Comparison of ENCODE assay signal across 11 cellular contexts in genomic region chr1:241998950-241999495, GRCh38. TPM values are rescaled to one million over a fixed set of nuclear protein-coding genes. Genes with fewer than 3 reads are reported as not detected.
DNase-seq lines count a peak whose midpoint lies in the region; ATAC-seq, FAIRE-seq and TF ChIP-seq lines count a peak whose summit lies in the region.
"Had no signal": no experiment of that assay in that cellular context is flagged by ENCODE, and none has a peak within 500 bp of the region (broad histone marks: within the 10 kb centered on the region; RNA-seq: fewer than 3 reads in every experiment).

MAP1LC3C (minus strand) TSS chr1:241999098; CDS start chr1:241999008, 90 bp downstream.

- H2AFZ ChIP-seq in GM12878 (ENCODE audit: control insufficient read depth, low read depth, low read length), result peak within 1 kb of the TSS; percentile 91

- no peak within 1 kb of the TSS for H3K27ac ChIP-seq in GM12878 (ENCODE audit: control insufficient read depth, insufficient read depth)
- H3K27ac ChIP-seq in left lung, result peak within 1 kb of the TSS; percentile 23 to 33
- no peak within 1 kb of the TSS for H3K27ac ChIP-seq in suprapubic skin
- H3K27ac ChIP-seq: C4-2B had no signal

- DNase-seq in activated CD4-positive, alpha-beta T cell treated with anti-CD3 and anti-CD28 coated beads, Interleukin-2, amount 10 ng/mL, durations not matched to agents 24 days and 14 days, result no peak
- DNase-seq in activated CD4-positive, alpha-beta T cell treated with anti-CD3 and anti-CD28 coated beads, Interleukin-2, amount 50 U/mL, for 4 hours, result no peak
- DNase-seq in GM12878 (ENCODE audit: low read depth, low spot score), result no peak
- DNase-seq in left lung, result no peak
- DNase-seq in suprapubic skin (ENCODE audit: low spot score in 2 of 2), result no peak
- DNase-seq in AG08396 (ENCODE audit: low spot score), result no peak
- DNase-seq in stimulated activated CD4-positive, alpha-beta T cell treated with anti-CD3 and anti-CD28 coated beads, Interleukin-12 subunit alpha, Interleukin-12 subunit beta, amount 100 ng/mL, for 4 hours, result no peak
- DNase-seq in stimulated activated CD4-positive, alpha-beta T cell treated with anti-CD3 and anti-CD28 coated beads, Interleukin-4, amount 100 ng/mL, for 1 hour, result no peak
- DNase-seq: NCI-H1048 had no signal

- FAIRE-seq in GM12878 (lab: Jason Lieb, UNC), result no peak
- FAIRE-seq: islet of Langerhans had no signal

- RAD21 ChIA-PET in GM12878 (lab: Charles Lee; ENCODE audit: unreplicated experiment), result interaction anchor here (0.8 to 1.5 kb wide), 3 partner anchors 13 to 388 kb away, joined by 3 read pairs; no protein-coding TSS in a partner anchor

- no peaks in the 10 kb centered on the region; the same call in 1 of the 2 replicates for H3K4me1 ChIP-seq in GM12878 (ENCODE audit: control insufficient read depth, insufficient read depth, low read length)
- peaks cover 7 to 8% of the 10 kb centered on the region in 2 donors for H3K4me1 ChIP-seq in left lung
- peaks cover 8% of the 10 kb centered on the region for H3K4me1 ChIP-seq in suprapubic skin

- peak; percentile 13; the same call in 2 of the 3 replicates for ATAC-seq in GM12878
- peak; percentile 24 for ATAC-seq in left lung

- peaks cover 6% of the 10 kb centered on the region for H3K4me1 Mint-ChIP-seq in activated CD4-positive, alpha-beta T cell treated with anti-CD3 and anti-CD28 coated beads, Interleukin-2, amount 10 ng/mL, durations not matched to agents 24 days and 14 days

- CTCF ChIA-PET in GM12878 (lab: Yijun Ruan, JAX), result interaction anchor here (0.7 to 5.5 kb wide), 12 partner anchors 8 to 388 kb away, joined by 3 to 39 read pairs (median 4); partner anchors contain the start of gene EXO1

- 66% methylated on average over 6 of the region's 6 CpGs for WGBS in GM12878 (ENCODE audit: insufficient coverage, insufficient replicate concordance, low lambda C conversion rate, missing lambda C conversion rate)
- WGBS in suprapubic skin, result 51% methylated on average over 6 of the region's 6 CpGs

- POLR2A ChIA-PET in GM12878 (lab: Charles Lee), result no interaction called here

- H3K4me3 ChIP-seq in GM12878 (peak within 1 kb of the TSS; percentile 47; the same call in 1 of the 2 replicates), left lung (peak within 1 kb of the TSS; percentile 9 to 18), suprapubic skin (peak within 1 kb of the TSS; percentile 19)

- H3K36me3 ChIP-seq in GM12878 (ENCODE audit: control insufficient read depth in 2 of 2, insufficient read depth in 2 of 2, low read length in 1 of 2), result no peaks in the 10 kb centered on the region
- H3K36me3 ChIP-seq in left lung, result no peaks in the 10 kb centered on the region
- no peaks in the 10 kb centered on the region for H3K36me3 ChIP-seq in suprapubic skin

- H3K9ac ChIP-seq in GM12878 (ENCODE audit: control insufficient read depth, insufficient read depth, low read length), result no peak within 1 kb of the TSS

- no peaks in the 10 kb centered on the region for H3K79me2 ChIP-seq in GM12878 (ENCODE audit: control insufficient read depth, insufficient read depth, low read length)

- H3K27me3 ChIP-seq in GM12878 (replicated peaks in 1 of 2; ENCODE audit: control insufficient read depth in 2 of 2, insufficient read depth in 2 of 2, low read length in 1 of 2), result no peaks in the 10 kb centered on the region; a peak in 1 of 4 replicates
- no peaks in the 10 kb centered on the region for H3K27me3 ChIP-seq in left lung
- no peaks in the 10 kb centered on the region for H3K27me3 ChIP-seq in suprapubic skin

- in situ Hi-C loops in GM12878 (cut with MboI), result loop anchor here (5.0 to 10.0 kb wide), 3 partner anchors 102 to 464 kb away; partner anchors contain the start of gene KMO

- H3K9me3 ChIP-seq in GM12878 (replicated peaks; ENCODE audit: control insufficient read depth, insufficient read depth, low read length) (no peaks in the 10 kb centered on the region), left lung (no peaks in the 10 kb centered on the region), suprapubic skin (no peaks in the 10 kb centered on the region)

- no peak for TF ChIP-seq RAD21 in GM12878 (IDR thresholded peaks at IDR 0.05; ENCODE audit: insufficient read depth, low read depth, low read length)

- no peaks in the 10 kb centered on the region for H3K36me3 Mint-ChIP-seq in activated CD4-positive, alpha-beta T cell treated with anti-CD3 and anti-CD28 coated beads, Interleukin-2, amount 10 ng/mL, durations not matched to agents 24 days and 14 days (ENCODE audit: low read depth)

- TF ChIP-seq CTCF in GM12878 (IDR thresholded peaks at IDR 0.05 in 2 of 3, conservative IDR thresholded peaks at IDR 0.05 in 1 of 3; ENCODE audit: control insufficient read depth in 2 of 3, extremely low read depth in 1 of 3, insufficient read depth in 1 of 3, low read depth in 3 of 3, low read length in 3 of 3) (no peak), left lung (IDR thresholded peaks at IDR 0.05) (no peak), suprapubic skin (IDR thresholded peaks at IDR 0.05) (no peak)

- TF ChIP-seq EP300 in GM12878 (IDR thresholded peaks at IDR 0.05; ENCODE audit: borderline replicate concordance in 1 of 2, control insufficient read depth in 1 of 2, low read depth in 2 of 2, low read length in 2 of 2), result no peak
- TF ChIP-seq EP300 in suprapubic skin (IDR thresholded peaks at IDR 0.05), result no peak

- H3K27me3 Mint-ChIP-seq in activated CD4-positive, alpha-beta T cell treated with anti-CD3 and anti-CD28 coated beads, Interleukin-2, amount 10 ng/mL, durations not matched to agents 24 days and 14 days, result no peaks in the 10 kb centered on the region

- no peaks in the 10 kb centered on the region for H4K20me1 ChIP-seq in GM12878 (ENCODE audit: control insufficient read depth, insufficient read depth)

- TF ChIP-seq POLR2A in GM12878 (IDR thresholded peaks at IDR 0.05; ENCODE audit: low read depth, low read length), result no peak
- no peak for TF ChIP-seq POLR2A in suprapubic skin (IDR thresholded peaks at IDR 0.05)

- no peak within 1 kb of the TSS for H3K27ac Mint-ChIP-seq in activated CD4-positive, alpha-beta T cell treated with anti-CD3 and anti-CD28 coated beads, Interleukin-2, amount 10 ng/mL, durations not matched to agents 24 days and 14 days

- SMC1A ChIA-PET in GM12878 (lab: Charles Lee; ENCODE audit: uncharacterized antibody, unreplicated experiment), result interaction anchor here (1.1 to 1.9 kb wide), 5 partner anchors 10 to 388 kb away, joined by 3 to 5 read pairs (median 5); no protein-coding TSS in a partner anchor

- intact Hi-C loops in activated CD4-positive, alpha-beta T cell treated with anti-CD3 and anti-CD28 coated beads, Interleukin-2, amount 10 ng/mL, durations not matched to agents 24 days and 14 days (cut with micrococcal nuclease), result loop anchor here (1.0 to 2.0 kb wide), 4 partner anchors 102 to 468 kb away; no protein-coding TSS in a partner anchor
- intact Hi-C loops in GM12878 (cut with micrococcal nuclease; ENCODE audit: unreplicated experiment) (loop anchor here (1.0 to 5.0 kb wide), 4 partner anchors 103 to 467 kb away; partner anchors contain the start of genes EXO1 and KMO), left lung (cut with DNase I) (no loop called here)

- H3K4me3 Mint-ChIP-seq in activated CD4-positive, alpha-beta T cell treated with anti-CD3 and anti-CD28 coated beads, Interleukin-2, amount 10 ng/mL, durations not matched to agents 24 days and 14 days, result peak within 1 kb of the TSS; percentile 70

- peak within 1 kb of the TSS; percentile 88 for H3K4me2 ChIP-seq in GM12878 (ENCODE audit: control insufficient read depth, insufficient read depth)

- BruUV-seq in GM12878 (replicated peaks; lab: Mats Ljungman, UMichigan), result no TSS peak

- H3K9me3 Mint-ChIP-seq in activated CD4-positive, alpha-beta T cell treated with anti-CD3 and anti-CD28 coated beads, Interleukin-2, amount 10 ng/mL, durations not matched to agents 24 days and 14 days, result no peaks in the 10 kb centered on the region

TF ChIP-seq in GM12878, 131 proteins besides CTCF, POLR2A, EP300 and RAD21 (continues in another document):
- no peak for TF ChIP-seq IRF3 (IDR thresholded peaks at IDR 0.05)
- TF ChIP-seq SPI1 (IDR thresholded peaks at IDR 0.05; ENCODE audit: borderline replicate concordance, insufficient read depth, low read depth, low read length), result no peak
- no peak for TF ChIP-seq ZNF274 (IDR thresholded peaks at IDR 0.05; ENCODE audit: insufficient read depth, insufficient read length)

RNA-seq across cellular contexts. Expression of gene MAP1LC3C, which starts in this region (rescaled TPM):
- not detected in 2 replicates for total RNA-seq in activated CD4-positive, alpha-beta T cell treated with anti-CD3 and anti-CD28 coated beads, Interleukin-2, amount 10 ng/mL, durations not matched to agents 24 days and 14 days
- total RNA-seq in GM12878 (2013; cell fraction: nucleolus; rRNA removed), result not detected in 2 replicates
- total RNA-seq in GM12878 (2014; rRNA removed) (not detected in 2 replicates), GM12878 (2014; rRNA removed; fragmentation: Illumina TruSeq; extraction: Trizol) (not detected in 2 replicates), GM12878 (2021) (not detected in 2 replicates), left lung (1 to 10 TPM in 1 of 2 donors, under 1 TPM in 1; 0.92 to 1.3 TPM), suprapubic skin (10 to 100 TPM in 2 of 4 donors, 1 to 10 TPM in 2; 1.0 to 12.5 (median 8.1) TPM)
- not detected for polyA plus RNA-seq in GM12878 (2011; ENCODE audit: low read depth)
- polyA plus RNA-seq in GM12878 (2011; rRNA removed) (0.19 and 0.40 TPM in 2 replicates), GM12878 (2014; fragmentation: Illumina TruSeq; extraction: Trizol) (not detected in 2 replicates), GM12878 (2014; fragmentation: Nextera tagmentation; extraction: Ambion mirVana) (not detected), GM12878 (2014; rRNA removed) (not detected in 2 replicates), GM12878 (2016; fragmentation: Nextera tagmentation; extraction: Ambion mirVana) (not detected)
- polyA plus RNA-seq in GM12878 (2011; cell fraction: cytosol; rRNA removed), result 0.13 and 0.30 TPM in 2 replicates
- polyA plus RNA-seq in GM12878 (2011; cell fraction: nucleus; rRNA removed), result 0.15 TPM in 1 of 2 replicates, not detected in the other
- not detected in 2 replicates for polyA plus RNA-seq in GM12878 (2012)
- not detected in 2 replicates for polyA minus RNA-seq in GM12878 (2011; rRNA and poly(A)+ RNA removed)
- not detected in 2 replicates for polyA minus RNA-seq in GM12878 (2011; cell fraction: cytosol; rRNA and poly(A)+ RNA removed)
- not detected in 2 replicates for polyA minus RNA-seq in GM12878 (2011; cell fraction: nucleus; rRNA and poly(A)+ RNA removed)

Comparison
In these comparisons a context has a peak if more than half of its experiments do, and no peak if none do; other contexts are left out.
1. Peak in ATAC-seq, H3K4me3 ChIP-seq and H3K4me2 ChIP-seq in GM12878; RNA of the gene not detected or under 1 TPM.
2. H3K27ac ChIP-seq: peak in left lung (2 of 2); none in GM12878 (single experiment) and suprapubic skin (single experiment).
3. intact Hi-C loops: an anchor here in activated CD4-positive, alpha-beta T cell treated with anti-CD3 and anti-CD28 coated beads, Interleukin-2, amount 10 ng/mL, durations not matched to agents 24 days and 14 days (1.0 to 2.0 kb wide) and GM12878 (1.0 to 5.0 kb wide); none called in left lung.
4. Peak in every context shown above with its lines, with median percentiles within 50 percentile points of each other: H3K4me3 ChIP-seq.